In genomic region chr4:102411416-102411815, GRCh38 we compare ENCODE assay signal across 26 cellular contexts.
"Had no signal": no experiment of that assay in that cellular context is flagged by ENCODE, and none has a peak within 500 bp of the region (broad histone marks: within the 10 kb centered on the region; RNA-seq: fewer than 3 reads in every experiment).

No MANE protein-coding gene starts in this region.

- H3K4me3 ChIP-seq: body of pancreas, colonic mucosa, dorsolateral prefrontal cortex, esophagus muscularis mucosa, hepatocyte, ovary, prostate gland, testis, uterus had no signal

- ATAC-seq: activated CD8-positive, alpha-beta T cell treated with anti-CD3 and anti-CD28 coated beads, Interleukin-2, amount 10 ng/mL, durations not matched to agents 7 days and 5 days; activated naive CD8-positive, alpha-beta T cell treated with anti-CD3 and anti-CD28 coated beads, Interleukin-2, amount 50 U/mL, for 24 hours; body of pancreas; effector memory CD8-positive, alpha-beta T cell; left ventricle myocardium superior; natural killer cell treated with Interleukin-12 subunit alpha and Interleukin-12 subunit beta and Interleukin-15 and Interleukin-18, amount 100 ng/mL, for 72 hours had no signal

- H3K79me2 ChIP-seq: hepatocyte had no signal

- H3K27me3 ChIP-seq: body of pancreas, colonic mucosa, dorsolateral prefrontal cortex, esophagus muscularis mucosa, hepatocyte, ovary, testis, uterus had no signal

- H3K9me3 ChIP-seq: body of pancreas, colonic mucosa, esophagus muscularis mucosa, ovary, prostate gland, testis, uterus had no signal

- H3K36me3 ChIP-seq: colonic mucosa, esophagus muscularis mucosa, prostate gland, uterus had no signal

- FAIRE-seq: endothelial cell of umbilical vein, frontal cortex, islet of Langerhans had no signal

- H3K4me2 ChIP-seq: hepatocyte had no signal

- H3K27ac ChIP-seq: body of pancreas, colonic mucosa, dorsolateral prefrontal cortex, esophagus muscularis mucosa, hepatocyte, ovary, prostate gland, testis, uterus had no signal

- H3K4me1 ChIP-seq: body of pancreas, colonic mucosa, esophagus muscularis mucosa, prostate gland, testis, uterus had no signal

- DNase-seq: activated CD4-positive, alpha-beta T cell treated with anti-CD3 and anti-CD28 coated beads, Interleukin-2, amount 50 U/mL, for 1 hour; activated CD8-positive, alpha-beta T cell treated with anti-CD3 and anti-CD28 coated beads, Interleukin-2, amount 10 ng/mL, durations not matched to agents 7 days and 5 days; activated gamma-delta T cell; activated naive CD4-positive, alpha-beta T cell treated with anti-CD3 and anti-CD28 coated beads, Interleukin-2, amount 50 U/mL, for 16 hours; activated naive CD8-positive, alpha-beta T cell treated with anti-CD3 and anti-CD28 coated beads, Interleukin-2, amount 50 U/mL, for 24 hours; anterior cingulate cortex; body of pancreas; central memory CD4-positive, alpha-beta T cell; colonic mucosa; dorsolateral prefrontal cortex; effector memory CD8-positive, alpha-beta T cell; glutamatergic neuron; left ventricle myocardium superior; midbrain; ovary; stimulated activated CD4-positive, alpha-beta T cell treated with anti-CD3 and anti-CD28 coated beads, Interleukin-4, amount 100 ng/mL, for 1 hour; stimulated activated naive CD4-positive, alpha-beta T cell; testis; uterus had no signal

- H2AFZ ChIP-seq: hepatocyte had no signal
